8 cellular contexts compared by ENCODE assay signal in the genomic region with DNA sequence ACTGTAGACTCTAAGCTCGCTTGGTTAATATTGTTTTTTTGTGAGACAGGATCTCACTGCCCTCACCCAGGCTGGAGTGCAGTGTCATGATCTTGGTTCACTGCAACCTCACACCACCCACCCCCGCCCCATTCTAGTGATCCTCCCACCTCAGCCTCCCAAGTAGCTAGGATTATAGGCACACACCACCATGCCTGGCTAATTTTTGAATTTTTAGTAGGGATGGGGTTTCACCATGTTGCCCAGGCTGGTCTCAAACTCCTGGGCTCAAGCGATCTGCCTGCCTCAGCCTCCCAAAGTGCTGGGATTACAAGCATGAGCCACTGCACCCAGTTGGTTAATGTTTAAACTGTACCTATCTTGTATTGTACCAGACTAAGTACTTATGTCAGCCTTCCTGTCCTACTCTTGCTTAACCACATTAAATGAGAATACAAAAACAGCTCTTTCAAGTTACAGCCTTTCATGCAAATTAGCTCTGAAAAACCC. TPM values are rescaled to one million over a fixed set of nuclear protein-coding genes. Genes with fewer than 3 reads are reported as not detected.
DNase-seq lines count a peak whose midpoint lies in the region; ATAC-seq, FAIRE-seq and TF ChIP-seq lines count a peak whose summit lies in the region.
"Not testable (repeated sequence)": the region's sequence is repeated elsewhere in the genome, so short reads cannot be mapped to it uniquely, and the experiment has no call there.

No MANE protein-coding gene starts in this region.

- DNase-seq in SW480 (ENCODE audit: low spot score) (peak; percentile 79), GM12878 (ENCODE audit: low read depth, low spot score) (peak; percentile 61), mesendoderm (peak; percentile 25)

- H2BK15ac ChIP-seq in mesendoderm (replicated peaks; ENCODE audit: low read depth), result not testable (repeated sequence)

- CTCF ChIA-PET in GM12878 (lab: Yijun Ruan, JAX), result interaction anchor here (1.0 to 3.1 kb wide), 11 partner anchors 15 to 206 kb away, joined by 3 to 13 read pairs (median 4); a partner anchor contains a TSS

- 31% methylated on average over 3 of the region's 3 CpGs for WGBS in GM12878 (ENCODE audit: insufficient coverage, insufficient replicate concordance, low lambda C conversion rate, missing lambda C conversion rate)
- WGBS in mesendoderm (ENCODE audit: extremely low coverage, insufficient coverage, low lambda C conversion rate), result no CpG with 5 or more reads among the region's 3 CpGs

- in situ Hi-C loops in GM12878 (cut with MboI), result not testable (repeated sequence)

- H3K18ac ChIP-seq in mesendoderm (ENCODE audit: low read length), result not testable (repeated sequence)

- H2BK5ac ChIP-seq in mesendoderm (ENCODE audit: low read length), result not testable (repeated sequence)

- TF ChIP-seq EP300 in GM12878 (IDR thresholded peaks at IDR 0.05; ENCODE audit: borderline replicate concordance in 1 of 2, control insufficient read depth in 1 of 2, low read depth in 2 of 2, low read length in 2 of 2), result peak in 1 of 2 experiments; percentile 39; a peak in 1 of 4 replicates

- H3K4me3 ChIP-seq in BLaER1 treated with 17β-estradiol and CSF1 and Interleukin-3, amounts not matched to agents 10 nM and 100 nM; mesendoderm (ENCODE audit: low read length): not testable (repeated sequence)
- H3K4me3 ChIP-seq in GM12878, result peak overlapping the region; percentile 28

- POLR2A ChIA-PET in GM12878 (lab: Charles Lee), result interaction anchor here (0.7 to 1.9 kb wide), 10 partner anchors 9 to 151 kb away, joined by 3 to 10 read pairs (median 4); a partner anchor contains a TSS

- TF ChIP-seq RAD21 in GM12878 (IDR thresholded peaks at IDR 0.05; ENCODE audit: insufficient read depth, low read depth, low read length), result not testable (repeated sequence)

- H3K79me2 ChIP-seq in GM12878 (ENCODE audit: control insufficient read depth, insufficient read depth, low read length) (peaks cover 84% of the 10 kb centered on the region), mesendoderm (ENCODE audit: control insufficient read depth, insufficient read depth, low read length) (peaks cover 57% of the 10 kb centered on the region)

- not testable (repeated sequence) for FAIRE-seq in GM12878 (lab: Jason Lieb, UNC)

- H2BK120ac ChIP-seq in mesendoderm (ENCODE audit: low read depth, low read length), result not testable (repeated sequence)

- H3K4ac ChIP-seq in mesendoderm (ENCODE audit: low read depth, low read length), result not testable (repeated sequence)

- not testable (repeated sequence) for TF ChIP-seq POLR2A in GM12878 (IDR thresholded peaks at IDR 0.05; ENCODE audit: low read depth, low read length)

- SMC1A ChIA-PET in GM12878 (lab: Charles Lee; ENCODE audit: uncharacterized antibody, unreplicated experiment), result interaction anchor here (0.9 to 4.3 kb wide), 20 partner anchors 8 to 215 kb away, joined by 3 to 40 read pairs (median 3); no protein-coding TSS in a partner anchor

- peaks cover 73 to 100% (median 98%) of the 10 kb centered on the region in 11 experiments for H4K20me1 ChIP-seq in BLaER1 treated with 17β-estradiol and CSF1 and Interleukin-3, amounts not matched to agents 10 nM and 100 nM
- not testable (repeated sequence) for H4K20me1 ChIP-seq in GM12878 (ENCODE audit: control insufficient read depth, insufficient read depth)

- RAD21 ChIA-PET in GM12878 (lab: Charles Lee; ENCODE audit: unreplicated experiment), result interaction anchor here (0.8 to 4.5 kb wide), 14 partner anchors 10 to 165 kb away, joined by 3 to 39 read pairs (median 5); a partner anchor contains a TSS

- peak overlapping the region in 8 of 11 experiments; percentile 10 to 53 (median 25); a peak in 10 of 22 replicates for H3K27ac ChIP-seq in BLaER1 treated with 17β-estradiol and CSF1 and Interleukin-3, amounts not matched to agents 10 nM and 100 nM
- peak overlapping the region; percentile 60 for H3K27ac ChIP-seq in GM12878 (ENCODE audit: control insufficient read depth, insufficient read depth)
- not testable (repeated sequence) for H3K27ac ChIP-seq in mesendoderm (ENCODE audit: low read depth, low read length)

- intact Hi-C loops in GM12878 (cut with micrococcal nuclease; ENCODE audit: unreplicated experiment), result not testable (repeated sequence)

- H2AK5ac ChIP-seq in mesendoderm (ENCODE audit: low read length), result not testable (repeated sequence)

- TF ChIP-seq CTCF in GM12878 (IDR thresholded peaks at IDR 0.05 in 2 of 3, conservative IDR thresholded peaks at IDR 0.05 in 1 of 3; ENCODE audit: control insufficient read depth in 2 of 3, extremely low read depth in 1 of 3, insufficient read depth in 1 of 3, low read depth in 3 of 3, low read length in 3 of 3), result not testable (repeated sequence)

- not testable (repeated sequence) for H3K56ac ChIP-seq in mesendoderm (ENCODE audit: low read length)

- peaks cover 15 to 36% (median 24%) of the 10 kb centered on the region in 10 experiments for H3K4me1 ChIP-seq in BLaER1 treated with 17β-estradiol and CSF1 and Interleukin-3, amounts not matched to agents 10 nM and 100 nM
- peaks cover 19% of the 10 kb centered on the region for H3K4me1 ChIP-seq in GM12878 (ENCODE audit: control insufficient read depth, insufficient read depth, low read length)
- not testable (repeated sequence) for H3K4me1 ChIP-seq in mesendoderm (ENCODE audit: control insufficient read depth, low read depth, low read length)

- not testable (repeated sequence) for H3K9ac ChIP-seq in BLaER1 treated with 17β-estradiol and CSF1 and Interleukin-3, amounts not matched to agents 10 nM and 100 nM; mesendoderm (ENCODE audit: low read length)
- H3K9ac ChIP-seq in GM12878 (ENCODE audit: control insufficient read depth, insufficient read depth, low read length), result 0 out of 2 replicates have a peak overlapping the region, but pooled peaks have one; percentile 34

- not testable (repeated sequence) for H2AFZ ChIP-seq in GM12878 (ENCODE audit: control insufficient read depth, low read depth, low read length)

- not testable (repeated sequence) for H3K27me3 ChIP-seq in BLaER1 treated with 17β-estradiol and CSF1 and Interleukin-3, amounts not matched to agents 10 nM and 100 nM; GM12878 (replicated peaks in 1 of 2; ENCODE audit: control insufficient read depth in 2 of 2, insufficient read depth in 2 of 2, low read length in 1 of 2); mesendoderm (ENCODE audit: insufficient read depth, low read length, poor library complexity)

- H3K9me3 ChIP-seq in BLaER1 treated with 17β-estradiol and CSF1 and Interleukin-3, amounts not matched to agents 10 nM and 100 nM (replicated peaks in 1 of 11), result peaks cover 0 to 17% (median 0%) of the 10 kb centered on the region in 11 experiments; a peak in 7 of 22 replicates
- not testable (repeated sequence) for H3K9me3 ChIP-seq in GM12878 (replicated peaks; ENCODE audit: control insufficient read depth, insufficient read depth, low read length)

- peaks cover 0 to 41% (median 20%) of the 10 kb centered on the region in 11 experiments; a peak in 15 of 22 replicates for H3K36me3 ChIP-seq in BLaER1 treated with 17β-estradiol and CSF1 and Interleukin-3, amounts not matched to agents 10 nM and 100 nM
- not testable (repeated sequence) for H3K36me3 ChIP-seq in GM12878 (ENCODE audit: control insufficient read depth in 2 of 2, insufficient read depth in 2 of 2, low read length in 1 of 2); mesendoderm (ENCODE audit: control insufficient read depth, insufficient read depth, low read length)

- peak overlapping the region; percentile 5 to 49 (median 28); a peak in 15 of 22 replicates for H3K4me2 ChIP-seq in BLaER1 treated with 17β-estradiol and CSF1 and Interleukin-3, amounts not matched to agents 10 nM and 100 nM
- peak overlapping the region; percentile 77 for H3K4me2 ChIP-seq in GM12878 (ENCODE audit: control insufficient read depth, insufficient read depth)
- H3K4me2 ChIP-seq in mesendoderm (ENCODE audit: low read length), result not testable (repeated sequence)

- BruUV-seq in GM12878 (replicated peaks; lab: Mats Ljungman, UMichigan), result not testable (repeated sequence)

- H4K5ac ChIP-seq in mesendoderm (ENCODE audit: low read length), result not testable (repeated sequence)

- H3K79me1 ChIP-seq in mesendoderm (ENCODE audit: low read length), result not testable (repeated sequence)

- ATAC-seq in GM18511 (IDR thresholded peaks at IDR 0.05; ENCODE audit: unreplicated experiment) (peak; percentile 97), GM21367 (IDR thresholded peaks at IDR 0.05; ENCODE audit: unreplicated experiment) (peak; percentile 82), HG02870 (IDR thresholded peaks at IDR 0.05; ENCODE audit: unreplicated experiment) (peak; percentile 63), HG03460 (IDR thresholded peaks at IDR 0.05; ENCODE audit: unreplicated experiment) (peak; percentile 94), GM12878 (peak; percentile 97)

- not testable (repeated sequence) for H4K8ac ChIP-seq in mesendoderm (ENCODE audit: low read depth, low read length)

- H3K23ac ChIP-seq in mesendoderm (ENCODE audit: low read length), result not testable (repeated sequence)

RNA-seq across cellular contexts. Expression of a gene that starts 22.9 kb away (rescaled TPM):
- total RNA-seq in GM12878 (2013; cell fraction: nucleolus; rRNA removed), result 194 and 205 TPM in 2 replicates
- 26.8 and 30.1 TPM in 2 replicates for total RNA-seq in GM12878 (2014; rRNA removed)
- total RNA-seq in GM12878 (2014; rRNA removed; fragmentation: Illumina TruSeq; extraction: Trizol), result 40.9 and 44.0 TPM in 2 replicates
- total RNA-seq in GM12878 (2021), result 36.3 and 39.3 TPM in 2 replicates
- 19.4 TPM for polyA plus RNA-seq in GM12878 (2011; ENCODE audit: low read depth)
- 30.2 and 34.9 TPM in 2 replicates for polyA plus RNA-seq in GM12878 (2011; rRNA removed)
- 19.5 and 20.7 TPM in 2 replicates for polyA plus RNA-seq in GM12878 (2011; cell fraction: cytosol; rRNA removed)
- 30.7 and 35.8 TPM in 2 replicates for polyA plus RNA-seq in GM12878 (2011; cell fraction: nucleus; rRNA removed)
- 20.4 and 24.3 TPM in 2 replicates for polyA plus RNA-seq in GM12878 (2012)
- polyA plus RNA-seq in GM12878 (2014; fragmentation: Illumina TruSeq; extraction: Trizol), result 44.9 and 52.2 TPM in 2 replicates
- polyA plus RNA-seq in GM12878 (2014; fragmentation: Nextera tagmentation; extraction: Ambion mirVana), result 1 to 10 TPM; 8.4 to 8.5 TPM
- 19.1 and 22.2 TPM in 2 replicates for polyA plus RNA-seq in GM12878 (2014; rRNA removed)
- polyA plus RNA-seq in GM12878 (2016; fragmentation: Nextera tagmentation; extraction: Ambion mirVana), result 10 to 100 TPM; 21.6 to 21.9 TPM
- 51.7 and 65.0 TPM in 2 replicates for polyA minus RNA-seq in GM12878 (2011; rRNA and poly(A)+ RNA removed)
- polyA minus RNA-seq in GM12878 (2011; cell fraction: cytosol; rRNA and poly(A)+ RNA removed), result 24.2 and 25.0 TPM in 2 replicates
- 33.9 and 56.1 TPM in 2 replicates for polyA minus RNA-seq in GM12878 (2011; cell fraction: nucleus; rRNA and poly(A)+ RNA removed)
- 21.0 TPM for polyA plus RNA-seq in mesendoderm (2013, experiment 1 of 2)
- polyA plus RNA-seq in mesendoderm (2013, experiment 2 of 2), result 20.5 TPM

Comparison
In these comparisons a context has a peak if more than half of its experiments do, and no peak if none do; other contexts are left out.
1. DNase-seq: peak in every context shown above with its lines; median percentile 79 in SW480; 61 in GM12878; 25 in mesendoderm.